22 cellular contexts compared by ENCODE assay signal in the genomic region with DNA sequence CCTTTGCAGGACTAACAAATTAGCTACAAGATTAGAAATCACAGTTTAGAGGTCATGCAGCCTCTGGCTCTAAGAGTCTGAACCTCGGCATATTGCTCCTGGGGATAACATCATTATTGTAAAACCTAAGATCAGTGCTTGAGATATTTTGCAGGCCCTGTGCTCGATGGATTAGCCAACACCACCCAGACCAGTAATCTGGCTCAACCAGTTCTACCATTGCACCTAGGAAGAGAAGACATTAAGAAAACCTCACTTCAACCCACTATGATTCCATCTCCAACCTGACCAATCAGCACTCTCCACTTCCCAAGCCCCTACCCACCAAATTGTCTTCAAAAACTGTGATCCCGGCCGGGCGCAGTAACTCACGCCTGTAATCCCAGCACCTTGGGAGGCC.
"Had no signal": no experiment of that assay in that cellular context is flagged by ENCODE, and none has a peak within 500 bp of the region (broad histone marks: within the 10 kb centered on the region; RNA-seq: fewer than 3 reads in every experiment).

No MANE protein-coding gene starts in this region.

- H3K27ac Mint-ChIP-seq: effector memory CD8-positive, alpha-beta T cell; naive B cell; nephron; stimulated activated effector memory CD8-positive, alpha-beta T cell treated with anti-CD3 and anti-CD28 coated beads, Interleukin-12 subunit alpha, Interleukin-12 subunit beta, amount 100 ng/mL, for 72 hours had no signal

- H3K27ac ChIP-seq: hepatocyte, parathyroid adenoma, prostate gland, right lobe of liver, suprapubic skin, thyroid gland, upper lobe of right lung had no signal

- H3K9me3 Mint-ChIP-seq: effector memory CD8-positive, alpha-beta T cell; nephron had no signal

- H3K79me2 ChIP-seq: hepatocyte, parathyroid adenoma had no signal

- H3K4me1 ChIP-seq: parathyroid adenoma, prostate gland, right lobe of liver, upper lobe of right lung had no signal

- H3K36me3 Mint-ChIP-seq: naive B cell; stimulated activated effector memory CD8-positive, alpha-beta T cell treated with anti-CD3 and anti-CD28 coated beads, Interleukin-12 subunit alpha, Interleukin-12 subunit beta, amount 100 ng/mL, for 72 hours had no signal

- ATAC-seq: effector memory CD8-positive, alpha-beta T cell; left colon; left ventricle myocardium superior; right lobe of liver; stimulated activated effector memory CD8-positive, alpha-beta T cell treated with anti-CD3 and anti-CD28 coated beads, Interleukin-12 subunit alpha, Interleukin-12 subunit beta, amount 100 ng/mL, for 72 hours; stimulated activated naive CD8-positive, alpha-beta T cell treated with anti-CD3 and anti-CD28 coated beads, Interleukin-15, Interleukin-2, amounts not matched to agents 100 U/mL and 50 U/mL, for 24 hours; upper lobe of right lung had no signal

- H3K4me1 Mint-ChIP-seq: nephron had no signal

- H3K9me3 ChIP-seq: prostate gland, right lobe of liver, suprapubic skin, thyroid gland, upper lobe of right lung had no signal

- H3K27me3 ChIP-seq: right lobe of liver, thyroid gland had no signal

- DNase-seq: effector memory CD8-positive, alpha-beta T cell; erythroblast; foreskin melanocyte; head of caudate nucleus; left colon; left ventricle myocardium superior; mesendoderm; naive B cell; retina; right lobe of liver; stimulated activated CD4-positive, alpha-beta T cell treated with anti-CD3 and anti-CD28 coated beads, Interleukin-4, amount 100 ng/mL, for 1 hour; stimulated activated CD8-positive, alpha-beta memory T cell treated with anti-CD3 and anti-CD28 coated beads, Interleukin-4, amount 100 ng/mL, for 48 hours; stimulated activated naive CD8-positive, alpha-beta T cell treated with anti-CD3 and anti-CD28 coated beads, Interleukin-15, Interleukin-2, amounts not matched to agents 100 U/mL and 50 U/mL, for 24 hours; thyroid gland; upper lobe of right lung had no signal

- H3K4me3 Mint-ChIP-seq: effector memory CD8-positive, alpha-beta T cell; nephron; stimulated activated effector memory CD8-positive, alpha-beta T cell treated with anti-CD3 and anti-CD28 coated beads, Interleukin-12 subunit alpha, Interleukin-12 subunit beta, amount 100 ng/mL, for 72 hours had no signal

- H3K4me2 ChIP-seq: hepatocyte had no signal

- H2AFZ ChIP-seq: hepatocyte, parathyroid adenoma had no signal

- H3K36me3 ChIP-seq: prostate gland, right lobe of liver, suprapubic skin, thyroid gland, upper lobe of right lung had no signal

- H3K4me3 ChIP-seq: hepatocyte, lung, prostate gland, right lobe of liver, suprapubic skin, thyroid gland, upper lobe of right lung had no signal

- H3K9ac ChIP-seq: parathyroid adenoma had no signal
